Comparison of ENCODE assay signal across 18 cellular contexts in genomic region chr15:48913141-48913540, GRCh38. TPM values are rescaled to one million over a fixed set of nuclear protein-coding genes. Genes with fewer than 3 reads are reported as not detected.
"Had no signal": no experiment of that assay in that cellular context is flagged by ENCODE, and none has a peak within 500 bp of the region (broad histone marks: within the 10 kb centered on the region; RNA-seq: fewer than 3 reads in every experiment).

No MANE protein-coding gene starts in this region.

- H3K9me3 ChIP-seq: esophagus squamous epithelium, pancreas, stomach, thoracic aorta had no signal

- H3K27ac Mint-ChIP-seq: activated B cell treated with CpG ODN at 0.5 μM for 24 hours; activated CD4-positive, alpha-beta T cell treated with anti-CD3 and anti-CD28 coated beads, Interleukin-2, amount 10 ng/mL, durations not matched to agents 24 days and 14 days; activated naive CD4-positive, alpha-beta T cell treated with anti-CD3 and anti-CD28 coated beads, Interleukin-2, amount 50 U/mL, for 24 hours; activated T-helper 2 cell treated with anti-CD3 and anti-CD28 coated beads, Interferon-gamma antibody, Interleukin-2, Interleukin-4, amounts not matched to agents 10 μg/mL and 5 μg/mL and 100 μg/mL, durations not matched to agents 14 hours and 24 hours and 36 hours; T-helper 17 cell had no signal

- H3K4me1 ChIP-seq: esophagus squamous epithelium, heart right ventricle, pancreas, stomach had no signal

- H3K9me3 Mint-ChIP-seq: activated B cell treated with CpG ODN at 0.5 μM for 24 hours; activated naive CD4-positive, alpha-beta T cell treated with anti-CD3 and anti-CD28 coated beads, Interleukin-2, amount 50 U/mL, for 24 hours had no signal

- DNase-seq: activated B cell treated with CpG ODN at 0.5 μM for 24 hours; activated CD4-positive, alpha-beta T cell treated with anti-CD3 and anti-CD28 coated beads, Interleukin-2, amount 10 ng/mL, durations not matched to agents 24 days and 14 days; brain microvascular endothelial cell; esophagus squamous epithelium; foreskin fibroblast; heart right ventricle; kidney; left ventricle myocardium superior; pancreas; retina; stimulated activated CD4-positive, alpha-beta T cell treated with anti-CD3 and anti-CD28 coated beads, Interleukin-15, amount 100 ng/mL, for 24 hours; stimulated activated CD4-positive, alpha-beta T cell treated with anti-CD3 and anti-CD28 coated beads, Interleukin-4, amount 100 ng/mL, for 24 hours; stomach; T-helper 17 cell had no signal

- H3K27me3 ChIP-seq: brain microvascular endothelial cell, esophagus squamous epithelium, heart right ventricle, pancreas, stomach had no signal

- H3K27me3 Mint-ChIP-seq: activated CD4-positive, alpha-beta T cell treated with anti-CD3 and anti-CD28 coated beads, Interleukin-2, amount 10 ng/mL, durations not matched to agents 24 days and 14 days had no signal

- H3K4me3 Mint-ChIP-seq: activated B cell treated with CpG ODN at 0.5 μM for 24 hours; activated CD4-positive, alpha-beta T cell treated with anti-CD3 and anti-CD28 coated beads, Interleukin-2, amount 10 ng/mL, durations not matched to agents 24 days and 14 days; activated naive CD4-positive, alpha-beta T cell treated with anti-CD3 and anti-CD28 coated beads, Interleukin-2, amount 50 U/mL, for 24 hours; neural crest cell; T-helper 17 cell had no signal

- H3K27ac ChIP-seq: brain microvascular endothelial cell, esophagus squamous epithelium, heart right ventricle, pancreas, stomach, thoracic aorta had no signal

- H3K36me3 ChIP-seq: brain microvascular endothelial cell, esophagus squamous epithelium, heart right ventricle, pancreas, stomach, thoracic aorta had no signal

- H3K4me3 ChIP-seq: esophagus squamous epithelium, heart right ventricle, pancreas, stomach, thoracic aorta had no signal

- H3K4me1 Mint-ChIP-seq: activated B cell treated with CpG ODN at 0.5 μM for 24 hours; activated naive CD4-positive, alpha-beta T cell treated with anti-CD3 and anti-CD28 coated beads, Interleukin-2, amount 50 U/mL, for 24 hours; T-helper 17 cell had no signal

RNA-seq across cellular contexts. Expression of gene SHC4, which starts 50.6 kb away (rescaled TPM):
- total RNA-seq: activated B cell treated with CpG ODN at 0.5 μM for 24 hours had no signal
